Comparison of ENCODE assay signal across 16 cellular contexts in genomic region chr22:29753808-29754657, GRCh38. TPM values are rescaled to one million over a fixed set of nuclear protein-coding genes. Genes with fewer than 3 reads are reported as not detected.
A peak's percentile ranks its signal among the peaks of the same experiment; 100 is the strongest.
DNase-seq lines count a peak whose midpoint lies in the region; ATAC-seq and TF ChIP-seq lines count a peak whose summit lies in the region.
"Had no signal": no experiment of that assay in that cellular context is flagged by ENCODE, and none has a peak within 500 bp of the region (broad histone marks: within the 10 kb centered on the region; RNA-seq: fewer than 3 reads in every experiment).

No MANE protein-coding gene starts in this region.

- no peak for TF ChIP-seq CTCF in osteoblast (IDR thresholded peaks at IDR 0.05; ENCODE audit: extremely low read depth, low read depth, low read length)

- H3K9me3 ChIP-seq in BLaER1: no peaks in the 10 kb centered on the region
- H3K9me3 ChIP-seq in osteoblast (ENCODE audit: low read depth, low read length): no peaks in the 10 kb centered on the region

- H3K9ac ChIP-seq in BLaER1: no peak overlapping the region

- DNase-seq in LHCN-M2 (ENCODE audit: low read depth): peak; percentile 11
- peak; percentile 47 for DNase-seq in islet precursor cell
- peak; percentile 37 for DNase-seq in osteoblast (ENCODE audit: insufficient read length, low spot score, missing footprints)
- DNase-seq in NCI-H146 (lab: John Stamatoyannopoulos, UW): no peak
- DNase-seq in head of caudate nucleus: no peak
- no peak for DNase-seq in NCI-H82 treated with DMSO at 0.1 percent for 48 hours (lab: John Stamatoyannopoulos, UW; ENCODE audit: unreplicated experiment)
- DNase-seq: 8988T; AML-193; CD4-positive, alpha-beta T cell; DMS153; DMS79 treated with DMSO at 0.1 percent for 48 hours; EL; GOT3; H9 had no signal

- H2AFZ ChIP-seq in osteoblast (ENCODE audit: low read length): no peak overlapping the region

- H3K4me2 ChIP-seq in BLaER1 (peak overlapping the region; percentile 42), osteoblast (ENCODE audit: insufficient read depth, low read length) (no peak overlapping the region)

- peaks cover 31% of the 10 kb centered on the region; the same call in 1 of the 2 replicates for H3K36me3 ChIP-seq in BLaER1
- H3K36me3 ChIP-seq in osteoblast (ENCODE audit: insufficient read depth, low read length): no peaks in the 10 kb centered on the region

- H3K4me1 ChIP-seq in BLaER1 (peaks cover 69% of the 10 kb centered on the region), osteoblast (ENCODE audit: insufficient read depth, low read length) (peaks cover 7% of the 10 kb centered on the region)

- H3K4me3 ChIP-seq in BLaER1: no peak overlapping the region
- H3K4me3 ChIP-seq in osteoblast (ENCODE audit: insufficient read depth, low read length): no peak overlapping the region

- H3K27ac ChIP-seq in BLaER1 (no peak overlapping the region), osteoblast (ENCODE audit: low read depth, low read length) (no peak overlapping the region)

- no peak for ATAC-seq in HG03342 (IDR thresholded peaks at IDR 0.05; ENCODE audit: unreplicated experiment)

- H4K20me1 ChIP-seq in BLaER1 (peaks cover 12% of the 10 kb centered on the region), osteoblast (ENCODE audit: insufficient read depth, low read length) (peaks cover 7% of the 10 kb centered on the region)

- intact Hi-C loops in head of caudate nucleus (cut with DNase I): no loop called here

- H3K27me3 ChIP-seq in BLaER1: no peaks in the 10 kb centered on the region
- H3K27me3 ChIP-seq in osteoblast (ENCODE audit: insufficient read depth, low read length): no peaks in the 10 kb centered on the region

- peaks cover 3% of the 10 kb centered on the region for H3K79me2 ChIP-seq in osteoblast (ENCODE audit: insufficient read depth, low read length)

RNA-seq across cellular contexts. Expression of gene ZMAT5, which starts 12.8 kb away (rescaled TPM):
- total RNA-seq in LHCN-M2 (2014; rRNA removed): 38.2 and 41.3 TPM in 2 replicates
- polyA plus RNA-seq in LHCN-M2 (2012): 43.7 TPM
- 13.0 and 15.6 TPM in 2 replicates for total RNA-seq in osteoblast

RNA-seq across cellular contexts. Expression of gene UQCR10, which starts 13.1 kb away (rescaled TPM):
- total RNA-seq in LHCN-M2 (2014; rRNA removed): 66.1 and 72.8 TPM in 2 replicates
- polyA plus RNA-seq in LHCN-M2 (2012): 289 TPM
- 43.0 and 52.1 TPM in 2 replicates for total RNA-seq in osteoblast

RNA-seq across cellular contexts. Expression of gene CABP7, which starts 34.2 kb away (rescaled TPM):
- total RNA-seq in LHCN-M2 (2014; rRNA removed) (not detected in 2 replicates), osteoblast (not detected in 2 replicates)
- polyA plus RNA-seq in LHCN-M2 (2012): 0.11 TPM

Comparison
In these comparisons a context has a peak if more than half of its experiments do, and no peak if none do; other contexts are left out.
1. DNase-seq: peak in LHCN-M2 (single experiment), islet precursor cell (single experiment) and osteoblast (single experiment); none in NCI-H146 (single experiment), head of caudate nucleus (0 of 42) and NCI-H82 treated with DMSO at 0.1 percent for 48 hours (single experiment).